ENCODE assay signal across 17 cellular contexts in genomic region chr11:22763166-22763565, GRCh38.
DNase-seq lines count a peak whose midpoint lies in the region; ATAC-seq and TF ChIP-seq lines count a peak whose summit lies in the region.
"Had no signal": no experiment of that assay in that cellular context is flagged by ENCODE, and none has a peak within 500 bp of the region (broad histone marks: within the 10 kb centered on the region; RNA-seq: fewer than 3 reads in every experiment).

No MANE protein-coding gene starts in this region.

- no peak overlapping the region for H2BK5ac ChIP-seq in neuronal stem cell (ENCODE audit: low read length)

- no peak overlapping the region for H2BK15ac ChIP-seq in neuronal stem cell (ENCODE audit: low read length)

- H2AK5ac ChIP-seq in neuronal stem cell (ENCODE audit: low read depth, low read length), result no peak overlapping the region

- H3K18ac ChIP-seq in neuronal stem cell (ENCODE audit: low read length), result no peak overlapping the region

- peaks cover 4% of the 10 kb centered on the region; the same call in 2 of the 3 replicates for H3K4me1 Mint-ChIP-seq in GM23338
- peaks cover 14% of the 10 kb centered on the region for H3K4me1 Mint-ChIP-seq in brain
- H3K4me1 Mint-ChIP-seq: CD4-positive, CD25-positive, alpha-beta regulatory T cell had no signal

- H3K14ac ChIP-seq in neuronal stem cell (ENCODE audit: low read length), result no peak overlapping the region

- no peaks in the 10 kb centered on the region for H3K27me3 ChIP-seq in GM23338 (ENCODE audit: insufficient read depth)
- H3K27me3 ChIP-seq in neuronal stem cell (ENCODE audit: control insufficient read depth in 3 of 3, insufficient read depth in 3 of 3, low read depth in 1 of 3, low read length in 3 of 3), result no peaks in the 10 kb centered on the region
- no peaks in the 10 kb centered on the region for H3K27me3 ChIP-seq in lower lobe of right lung (ENCODE audit: low read depth)
- H3K27me3 ChIP-seq: SJCRH30 had no signal

- H3K4me3 Mint-ChIP-seq in GM23338, result no peak overlapping the region
- peak overlapping the region in 3 of 5 experiments; percentile 15 to 75 (median 66) for H3K4me3 Mint-ChIP-seq in brain
- H3K4me3 Mint-ChIP-seq: CD4-positive, CD25-positive, alpha-beta regulatory T cell had no signal

- no peaks in the 10 kb centered on the region for H3K9me3 Mint-ChIP-seq in GM23338
- no peaks in the 10 kb centered on the region for H3K9me3 Mint-ChIP-seq in brain

- no peak overlapping the region for H3K27ac ChIP-seq in GM23338 (ENCODE audit: low read depth)
- H3K27ac ChIP-seq in neuronal stem cell (replicated peaks; ENCODE audit: low read length), result no peak overlapping the region
- H3K27ac ChIP-seq in lower lobe of right lung, result no peak overlapping the region
- H3K27ac ChIP-seq: KMS-11, SJCRH30 had no signal

- H3K4me3 ChIP-seq in GM23338 (no peak overlapping the region), neuronal stem cell (ENCODE audit: low read length in 2 of 2) (no peak overlapping the region), lower lobe of right lung (no peak overlapping the region)
- H3K4me3 ChIP-seq: SJCRH30 had no signal

- H3K23ac ChIP-seq in neuronal stem cell (ENCODE audit: low read depth, low read length, poor library complexity), result no peak overlapping the region

- H3K79me2 ChIP-seq in GM23338 (replicated peaks; ENCODE audit: insufficient read depth), result no peaks in the 10 kb centered on the region

- no peak overlapping the region for H3K9ac ChIP-seq in neuronal stem cell (ENCODE audit: low read depth, low read length, poor library complexity)
- H3K9ac ChIP-seq: KMS-11 had no signal

- H2AFZ ChIP-seq in GM23338 (no peak overlapping the region), neuronal stem cell (ENCODE audit: low read length) (peak overlapping the region; percentile 79)

- no peak overlapping the region for H3K4me2 ChIP-seq in GM23338
- no peak overlapping the region for H3K4me2 ChIP-seq in neuronal stem cell (ENCODE audit: insufficient read depth, low read length, poor library complexity, severe bottlenecking)
- H3K4me2 ChIP-seq: KMS-11 had no signal

- H4K91ac ChIP-seq in neuronal stem cell (ENCODE audit: low read depth, low read length, poor library complexity), result no peak overlapping the region

- peak; percentile 13 for DNase-seq in DMS79 (lab: John Stamatoyannopoulos, UW)
- peak; percentile 10 for DNase-seq in GM23338 (ENCODE audit: low spot score)
- no peak for DNase-seq in neuronal stem cell (ENCODE audit: low spot score)
- DNase-seq in lower lobe of right lung, result no peak
- DNase-seq: CD4-positive, CD25-positive, alpha-beta regulatory T cell; GDM1; NCI-H1105 treated with DMSO at 0.1 percent for 48 hours; NCI-H1694 treated with DMSO at 0.1 percent for 48 hours; NCI-H2081 treated with DMSO at 0.1 percent for 48 hours; NCI-H345; OCI-M1 had no signal

- no peaks in the 10 kb centered on the region for H4K20me1 ChIP-seq in GM23338 (replicated peaks; ENCODE audit: insufficient read depth)

- no peaks in the 10 kb centered on the region for H3F3A ChIP-seq in GM23338 (replicated peaks; ENCODE audit: low read depth)

- H3K9me2 ChIP-seq in GM23338 (ENCODE audit: insufficient read depth), result no peaks in the 10 kb centered on the region

- H4K8ac ChIP-seq in neuronal stem cell (ENCODE audit: low read depth, low read length), result no peak overlapping the region

- H3K4me1 ChIP-seq in GM23338 (ENCODE audit: insufficient read depth) (0 out of 2 replicates have a peak, but pooled peaks cover 5% of the 10 kb centered on the region), neuronal stem cell (ENCODE audit: control insufficient read depth in 2 of 2, insufficient read depth in 1 of 2, low read depth in 1 of 2, low read length in 2 of 2) (peaks cover 0 to 8% of the 10 kb centered on the region in 2 donors), lower lobe of right lung (no peaks in the 10 kb centered on the region)

- H2BK12ac ChIP-seq in neuronal stem cell (ENCODE audit: low read length), result no peak overlapping the region

- no peak overlapping the region for H3K4ac ChIP-seq in neuronal stem cell (ENCODE audit: low read length)

- no peak for ATAC-seq in GM23338
- ATAC-seq in HG02852 (IDR thresholded peaks at IDR 0.05; ENCODE audit: unreplicated experiment), result no peak
- no peak for ATAC-seq in HG03159 (IDR thresholded peaks at IDR 0.05; ENCODE audit: unreplicated experiment)
- no peak for ATAC-seq in lower lobe of right lung
- ATAC-seq: HCT116 had no signal

- H3K27ac Mint-ChIP-seq in GM23338 (no peak overlapping the region), brain (peak overlapping the region in 4 of 5 experiments; percentile 19 to 95 (median 78))
- H3K27ac Mint-ChIP-seq: CD4-positive, CD25-positive, alpha-beta regulatory T cell had no signal

- intact Hi-C loops in lower lobe of right lung (cut with DNase I), result no loop called here

- no peak overlapping the region for H2BK120ac ChIP-seq in neuronal stem cell (ENCODE audit: low read depth, low read length)

- H3K9me3 ChIP-seq in neuronal stem cell (replicated peaks in 1 of 2; ENCODE audit: control insufficient read depth in 2 of 2, insufficient read depth in 1 of 2, low read depth in 1 of 2, low read length in 2 of 2), result no peaks in the 10 kb centered on the region
- H3K9me3 ChIP-seq in lower lobe of right lung, result no peaks in the 10 kb centered on the region
- H3K9me3 ChIP-seq: SJCRH30 had no signal

- H3K79me1 ChIP-seq in neuronal stem cell (ENCODE audit: low read depth, low read length), result no peaks in the 10 kb centered on the region

- no peaks in the 10 kb centered on the region for H3K27me3 Mint-ChIP-seq in GM23338 (ENCODE audit: insufficient read depth, low read depth, poor library complexity)
- no peaks in the 10 kb centered on the region for H3K27me3 Mint-ChIP-seq in brain

- TF ChIP-seq CTCF in GM23338 (conservative IDR thresholded peaks at IDR 0.05; ENCODE audit: low read depth in 2 of 2), result no peak
- no peak for TF ChIP-seq CTCF in brain (conservative IDR thresholded peaks at IDR 0.05)
- no peak for TF ChIP-seq CTCF in lower lobe of right lung (IDR thresholded peaks at IDR 0.05)

- H3K36me3 ChIP-seq in GM23338 (ENCODE audit: insufficient read depth), result no peaks in the 10 kb centered on the region
- no peaks in the 10 kb centered on the region for H3K36me3 ChIP-seq in neuronal stem cell (replicated peaks in 1 of 2; ENCODE audit: control insufficient read depth in 2 of 2, insufficient read depth in 2 of 2, low read length in 2 of 2)
- H3K36me3 ChIP-seq in lower lobe of right lung, result no peaks in the 10 kb centered on the region
- H3K36me3 ChIP-seq: SJCRH30 had no signal

- no peaks in the 10 kb centered on the region for H3K36me3 Mint-ChIP-seq in GM23338 (ENCODE audit: low read depth)
- H3K36me3 Mint-ChIP-seq in brain, result no peaks in the 10 kb centered on the region
- H3K36me3 Mint-ChIP-seq: CD4-positive, CD25-positive, alpha-beta regulatory T cell had no signal

- no CpG with 5 or more reads among the region's 1 CpG for WGBS in neuronal stem cell (ENCODE audit: extremely low coverage in 2 of 2, insufficient read length in 2 of 2, insufficient replicate concordance in 1 of 2), 2 donors

TF ChIP-seq in GM23338, 12 proteins besides CTCF, POLR2A, EP300 and RAD21 (continues in another document):
- TF ChIP-seq ZNF114 (CRISPR knock-in tag; IDR thresholded peaks at IDR 0.05) (no peak), STAT1 (IDR thresholded peaks at IDR 0.05; ENCODE audit: unreplicated experiment) (no peak), ETS1 (IDR thresholded peaks at IDR 0.05) (no peak)

Comparison
In these comparisons a context has a peak if more than half of its experiments do, and no peak if none do; other contexts are left out.
1. DNase-seq: peak in DMS79 (single experiment) and GM23338 (single experiment); none in neuronal stem cell (single experiment) and lower lobe of right lung (single experiment).